In the genomic region with DNA sequence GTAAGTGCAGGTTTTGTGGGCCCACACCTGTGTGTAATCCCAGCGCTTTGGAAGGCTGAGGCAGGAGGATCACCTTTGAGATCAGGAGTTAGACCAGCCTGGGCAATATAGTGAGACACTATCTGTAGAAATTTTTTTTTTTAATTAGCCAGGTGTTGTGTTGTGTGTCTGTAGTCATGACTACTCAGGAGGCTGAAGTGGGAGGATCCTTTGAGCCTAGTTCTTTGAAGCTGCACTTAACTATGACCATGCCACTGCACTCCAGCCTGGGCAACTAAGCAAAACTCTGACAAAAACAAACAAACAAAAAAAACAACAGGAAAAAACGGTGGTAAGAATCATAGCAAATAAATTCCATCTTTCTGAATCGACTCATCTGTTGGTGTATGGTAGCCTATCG, we compare ENCODE assay signal across 21 cellular contexts.
"Had no signal": no experiment of that assay in that cellular context is flagged by ENCODE, and none has a peak within 500 bp of the region (broad histone marks: within the 10 kb centered on the region; RNA-seq: fewer than 3 reads in every experiment).

No MANE protein-coding gene starts in this region.

- H3K4me1 ChIP-seq: adrenal gland, ascending aorta, breast epithelium, left lung, psoas muscle, right atrium auricular region, spleen, tibial artery had no signal

- H3K27me3 ChIP-seq: ascending aorta, breast epithelium, left lung, ovary, right atrium auricular region, tibial artery had no signal

- H3K36me3 ChIP-seq: adrenal gland, ascending aorta, breast epithelium, left lung, ovary, right atrium auricular region, spleen, tibial artery had no signal

- H3K4me3 ChIP-seq: adrenal gland, ascending aorta, breast epithelium, coronary artery, left lung, lung, ovary, psoas muscle, right atrium auricular region, spleen, tibial artery had no signal

- H3K9me3 ChIP-seq: adrenal gland, ascending aorta, breast epithelium, left lung, ovary, psoas muscle, right atrium auricular region, spleen, tibial artery had no signal

- H3K27ac ChIP-seq: adrenal gland, ascending aorta, breast epithelium, coronary artery, epithelial cell of prostate, left lung, ovary, psoas muscle, right atrium auricular region, spleen, tibial artery had no signal

- DNase-seq: activated T-cell treated with anti-CD3 and anti-CD28 coated beads, Interleukin-2, amount 50 U/mL, for 1 hour; adrenal gland; cerebellar nuclear complex; endodermal cell; kidney; left lung; naive thymus-derived CD8-positive, alpha-beta T cell; ovary; psoas muscle; spleen; stimulated activated CD4-positive, alpha-beta T cell treated with anti-CD3 and anti-CD28 coated beads, Interleukin-4, amount 100 ng/mL, for 24 hours; stimulated activated naive CD8-positive, alpha-beta T cell treated with anti-CD3 and anti-CD28 coated beads, Interleukin-15, Interleukin-2, amounts not matched to agents 100 U/mL and 50 U/mL, for 24 hours; substantia nigra; T-helper 9 cell; tibial artery had no signal
